In genomic region chrX:140799216-140799615, GRCh38 we compare ENCODE assay signal across 21 cellular contexts.
"Had no signal": no experiment of that assay in that cellular context is flagged by ENCODE, and none has a peak within 500 bp of the region (broad histone marks: within the 10 kb centered on the region; RNA-seq: fewer than 3 reads in every experiment).

No MANE protein-coding gene starts in this region.

- H3K36me3 Mint-ChIP-seq: activated CD8-positive, alpha-beta memory T cell treated with anti-CD3 and anti-CD28 coated beads, Interleukin-2, amount 10 ng/mL, durations not matched to agents 7 days and 5 days had no signal

- DNase-seq: activated CD4-positive, alpha-beta T cell treated with anti-CD3 and anti-CD28 coated beads, Interleukin-2, amount 10 ng/mL, durations not matched to agents 24 days and 14 days; activated CD8-positive, alpha-beta memory T cell treated with anti-CD3 and anti-CD28 coated beads, Interleukin-2, amount 10 ng/mL, durations not matched to agents 7 days and 5 days; activated CD8-positive, alpha-beta T cell treated with anti-CD3 and anti-CD28 coated beads for 36 hours; aorta; cerebellar nuclear complex; endodermal cell; foreskin melanocyte; left cardiac atrium; mesenchymal stem cell; nephron progenitor cell; right cardiac atrium; stimulated activated CD4-positive, alpha-beta T cell treated with anti-CD3 and anti-CD28 coated beads, Interleukin-12 subunit alpha, Interleukin-12 subunit beta, amount 100 ng/mL, for 4 hours; uterus had no signal

- H3K9ac ChIP-seq: parathyroid adenoma had no signal

- H3K9me3 ChIP-seq: suprapubic skin, tibial nerve, uterus had no signal

- H3K9me3 Mint-ChIP-seq: activated CD4-positive, alpha-beta T cell treated with anti-CD3 and anti-CD28 coated beads, Interleukin-2, amount 10 ng/mL, durations not matched to agents 24 days and 14 days; activated CD8-positive, alpha-beta T cell treated with anti-CD3 and anti-CD28 coated beads for 36 hours; activated naive CD4-positive, alpha-beta T cell treated with anti-CD3 and anti-CD28 coated beads, Interleukin-2, amount 50 U/mL, for 72 hours; stimulated activated naive CD8-positive, alpha-beta T cell treated with anti-CD3 and anti-CD28 coated beads, Interleukin-15, Interleukin-2, amounts not matched to agents 100 ng/mL and 50 ng/mL, for 24 hours had no signal

- H3K4me3 Mint-ChIP-seq: activated CD4-positive, alpha-beta T cell treated with anti-CD3 and anti-CD28 coated beads, Interleukin-2, amount 10 ng/mL, durations not matched to agents 24 days and 14 days; activated CD8-positive, alpha-beta memory T cell treated with anti-CD3 and anti-CD28 coated beads, Interleukin-2, amount 10 ng/mL, durations not matched to agents 7 days and 5 days; activated CD8-positive, alpha-beta T cell treated with anti-CD3 and anti-CD28 coated beads for 36 hours; endodermal cell; nephron progenitor cell; stimulated activated naive CD8-positive, alpha-beta T cell treated with anti-CD3 and anti-CD28 coated beads, Interleukin-15, Interleukin-2, amounts not matched to agents 100 ng/mL and 50 ng/mL, for 24 hours had no signal

- H2AFZ ChIP-seq: hepatocyte, parathyroid adenoma had no signal

- H3K4me3 ChIP-seq: coronary artery, hepatocyte, suprapubic skin, tibial nerve, uterus had no signal

- H3K4me2 ChIP-seq: hepatocyte had no signal

- H3K79me2 ChIP-seq: hepatocyte, parathyroid adenoma had no signal

- H3K4me1 ChIP-seq: parathyroid adenoma, suprapubic skin, tibial nerve, uterus had no signal

- H3K27ac ChIP-seq: coronary artery, epithelial cell of prostate, hepatocyte, parathyroid adenoma, suprapubic skin, tibial nerve, uterus had no signal

- H3K27ac Mint-ChIP-seq: activated CD4-positive, alpha-beta T cell treated with anti-CD3 and anti-CD28 coated beads, Interleukin-2, amount 10 ng/mL, durations not matched to agents 24 days and 14 days; activated CD8-positive, alpha-beta memory T cell treated with anti-CD3 and anti-CD28 coated beads, Interleukin-2, amount 10 ng/mL, durations not matched to agents 7 days and 5 days; activated CD8-positive, alpha-beta T cell treated with anti-CD3 and anti-CD28 coated beads for 36 hours; activated naive CD4-positive, alpha-beta T cell treated with anti-CD3 and anti-CD28 coated beads, Interleukin-2, amount 50 U/mL, for 72 hours; endodermal cell; nephron progenitor cell; stimulated activated naive CD8-positive, alpha-beta T cell treated with anti-CD3 and anti-CD28 coated beads, Interleukin-15, Interleukin-2, amounts not matched to agents 100 ng/mL and 50 ng/mL, for 24 hours had no signal

- H3K36me3 ChIP-seq: suprapubic skin, tibial nerve, uterus had no signal

- H3K27me3 Mint-ChIP-seq: activated CD4-positive, alpha-beta T cell treated with anti-CD3 and anti-CD28 coated beads, Interleukin-2, amount 10 ng/mL, durations not matched to agents 24 days and 14 days; activated CD8-positive, alpha-beta memory T cell treated with anti-CD3 and anti-CD28 coated beads, Interleukin-2, amount 10 ng/mL, durations not matched to agents 7 days and 5 days; activated CD8-positive, alpha-beta T cell treated with anti-CD3 and anti-CD28 coated beads for 36 hours; stimulated activated naive CD8-positive, alpha-beta T cell treated with anti-CD3 and anti-CD28 coated beads, Interleukin-15, Interleukin-2, amounts not matched to agents 100 ng/mL and 50 ng/mL, for 24 hours had no signal

- H3K4me1 Mint-ChIP-seq: activated CD4-positive, alpha-beta T cell treated with anti-CD3 and anti-CD28 coated beads, Interleukin-2, amount 10 ng/mL, durations not matched to agents 24 days and 14 days; activated CD8-positive, alpha-beta memory T cell treated with anti-CD3 and anti-CD28 coated beads, Interleukin-2, amount 10 ng/mL, durations not matched to agents 7 days and 5 days; endodermal cell; nephron progenitor cell had no signal

- H3K27me3 ChIP-seq: hepatocyte, suprapubic skin, tibial nerve, uterus had no signal
